1 cellular context compared by ENCODE assay signal in genomic region chrX:19904778-19905367, GRCh38.
TF ChIP-seq lines count a peak whose summit lies in the region.

No MANE protein-coding gene starts in this region.

TF ChIP-seq in K562, 482 proteins besides CTCF, POLR2A, EP300 and RAD21 (continued from another document):
- TF ChIP-seq GTF3C2 (IDR thresholded peaks at IDR 0.05; ENCODE audit: borderline replicate concordance, extremely low read depth, insufficient read length) (no peak), DIDO1 (tag; IDR thresholded peaks at IDR 0.05; ENCODE audit: low read depth) (no peak), ZNF445 (CRISPR knock-in tag; IDR thresholded peaks at IDR 0.05; ENCODE audit: low read depth) (no peak)
